In genomic region chr7:67771840-67772605, GRCh38 we compare ENCODE assay signal across 23 cellular contexts.
A peak's percentile ranks its signal among the peaks of the same experiment; 100 is the strongest.
DNase-seq lines count a peak whose midpoint lies in the region; ATAC-seq, FAIRE-seq and TF ChIP-seq lines count a peak whose summit lies in the region.
"Had no signal": no experiment of that assay in that cellular context is flagged by ENCODE, and none has a peak within 500 bp of the region (broad histone marks: within the 10 kb centered on the region; RNA-seq: fewer than 3 reads in every experiment).

No MANE protein-coding gene starts in this region.

- H4K20me1 ChIP-seq in HepG2 (ENCODE audit: insufficient read depth, low read length), result no peaks in the 10 kb centered on the region

- no peak for TF ChIP-seq EP300 in HepG2 (IDR thresholded peaks at IDR 0.05; ENCODE audit: low read depth in 2 of 2, low read length in 2 of 2)
- TF ChIP-seq EP300 in HepG2 (CRISPR knock-in tag; IDR thresholded peaks at IDR 0.05; ENCODE audit: borderline replicate concordance), result no peak

- H3K9me3 ChIP-seq in HepG2 (ENCODE audit: low read length), result no peaks in the 10 kb centered on the region
- H3K9me3 ChIP-seq: SJCRH30 had no signal

- H3K4me2 ChIP-seq in HepG2 (ENCODE audit: low read depth, low read length), result peak overlapping the region; percentile 24; the same call in 1 of the 2 replicates

- no peak for TF ChIP-seq CTCF in HepG2 (CRISPR knock-in tag; IDR thresholded peaks at IDR 0.05)
- TF ChIP-seq CTCF in omental fat pad (IDR thresholded peaks at IDR 0.05), result no peak

- peaks cover 10% of the 10 kb centered on the region for H3K4me1 ChIP-seq in HepG2 (ENCODE audit: insufficient read depth, low read length)
- H3K4me1 ChIP-seq: SJCRH30 had no signal

- no peak for TF ChIP-seq POLR2A in HepG2 (IDR thresholded peaks at IDR 0.05; ENCODE audit: insufficient read depth in 1 of 2, low read depth in 2 of 2, low read length in 2 of 2)

- BruUV-seq in HepG2 (replicated peaks; lab: Mats Ljungman, UMichigan), result no TSS peak

- peak; percentile 72 for ATAC-seq in HepG2
- ATAC-seq in omental fat pad (ENCODE audit: low FRiP score), result peak; percentile 28

- intact Hi-C loops in HepG2 (cut with micrococcal nuclease; ENCODE audit: unreplicated experiment), result no loop called here

- no peaks in the 10 kb centered on the region for H3K36me3 ChIP-seq in HepG2 (replicated peaks in 1 of 2; ENCODE audit: control insufficient read depth in 1 of 2, insufficient read depth in 2 of 2, low read length in 2 of 2)
- H3K36me3 ChIP-seq: SJCRH30 had no signal

- TF ChIP-seq RAD21 in HepG2 (CRISPR knock-in tag; IDR thresholded peaks at IDR 0.05), result no peak

- H3K27me3 ChIP-seq in HepG2 (ENCODE audit: control insufficient read depth in 1 of 2, insufficient read depth in 2 of 2, low read length in 2 of 2), result no peaks in the 10 kb centered on the region

- no peak overlapping the region for H3K9ac ChIP-seq in HepG2 (ENCODE audit: insufficient read depth, low read depth, low read length)

- no peak for FAIRE-seq in HepG2 (lab: Jason Lieb, UNC)
- FAIRE-seq: GM18507, HTR-8/SVneo, RCC 7860 had no signal

- CTCF ChIA-PET in HepG2 (lab: Yijun Ruan, JAX; ENCODE audit: low intra/inter-chr PET ratio, low total read pairs), result no interaction called here

- no peak overlapping the region for H2AFZ ChIP-seq in HepG2 (ENCODE audit: low read length)

- DNase-seq in NCI-H748 (lab: John Stamatoyannopoulos, UW; ENCODE audit: unreplicated experiment) (peak; percentile 27), NCI-H748 treated with DMSO at 0.1 percent for 48 hours (lab: John Stamatoyannopoulos, UW) (no peak), HepG2 (ENCODE audit: low spot score) (no peak), omental fat pad (ENCODE audit: low spot score) (no peak), NCI-H446 treated with DMSO at 0.1 percent for 48 hours (lab: John Stamatoyannopoulos, UW) (no peak), NCI-H1436 (lab: John Stamatoyannopoulos, UW) (no peak), NCI-H1105 treated with DMSO at 0.1 percent for 48 hours (lab: John Stamatoyannopoulos, UW) (no peak)
- DNase-seq in activated effector memory CD4-positive, alpha-beta T cell treated with anti-CD3 and anti-CD28 coated beads, Interleukin-2, amount 50 U/mL, for 16 hours, result no peak
- DNase-seq: 8988T; AML-193; CD8-positive, alpha-beta memory T cell; GDM1; GOT3; HCEC 1CT; IMR-90; NCI-H2107; NCI-H2227 treated with DMSO at 0.1 percent for 48 hours; NCI-H510A treated with DMSO at 0.1 percent for 48 hours; SJCRH30 had no signal

- no peak overlapping the region for H3K27ac ChIP-seq in HepG2 (ENCODE audit: extremely low read length, insufficient read depth, low read length)
- H3K27ac ChIP-seq: C4-2B, SJCRH30 had no signal

- no peaks in the 10 kb centered on the region for H3K79me2 ChIP-seq in HepG2 (ENCODE audit: insufficient read depth, low read length)

- WGBS in HepG2 (ENCODE audit: low lambda C conversion rate), result 31% methylated on average over 10 of the region's 15 CpGs

- in situ Hi-C loops in HepG2 (cut with HindIII; ENCODE audit: extremely low pct_ligation_motif_present, low pct_unique_long_range_greater_than_20kb), result no loop called here

- POLR2A ChIA-PET in HepG2 (lab: Yijun Ruan, JAX), result no interaction called here

- H3K4me3 ChIP-seq in HepG2 (replicated peaks in 1 of 3; ENCODE audit: insufficient read depth in 1 of 3, low read depth in 2 of 3, low read length in 3 of 3), result no peak overlapping the region
- H3K4me3 ChIP-seq: SJCRH30 had no signal

TF ChIP-seq in HepG2, 621 proteins besides CTCF, POLR2A, EP300 and RAD21:
- TF ChIP-seq SIN3A (IDR thresholded peaks at IDR 0.05; ENCODE audit: borderline replicate concordance, low read depth, low read length) (no peak), ELK4 (CRISPR knock-in tag; IDR thresholded peaks at IDR 0.05; ENCODE audit: borderline replicate concordance) (no peak), CHD2 (IDR thresholded peaks at IDR 0.05; ENCODE audit: low read depth, low read length) (no peak), ZFY (CRISPR knock-in tag; IDR thresholded peaks at IDR 0.05) (no peak), ZFP36L2 (CRISPR knock-in tag; IDR thresholded peaks at IDR 0.05) (no peak), HOMEZ (CRISPR knock-in tag; IDR thresholded peaks at IDR 0.05; ENCODE audit: low read depth) (no peak), GATAD1 (CRISPR knock-in tag; IDR thresholded peaks at IDR 0.05) (no peak)
